In the genomic region with DNA sequence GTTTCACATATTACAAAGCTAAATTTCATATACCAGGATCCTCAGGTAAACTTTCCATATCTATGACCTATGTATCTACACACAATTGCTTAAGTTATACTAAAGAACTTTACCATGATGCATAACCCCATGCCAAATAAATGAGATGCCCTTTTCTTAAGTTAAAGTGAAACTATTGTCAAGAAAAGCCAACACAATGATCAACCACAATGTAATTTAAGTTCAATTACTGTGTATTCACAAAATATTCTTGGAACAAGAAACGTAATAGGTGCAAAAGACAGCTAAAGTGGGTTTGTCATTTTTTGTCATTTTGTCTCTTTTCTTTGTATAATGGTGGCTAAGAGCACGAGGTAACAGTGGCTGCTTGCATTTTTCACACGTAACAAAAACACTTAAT, we compare ENCODE assay signal across 1 cellular context.
TF ChIP-seq lines count a peak whose summit lies in the region.

No MANE protein-coding gene starts in this region.

TF ChIP-seq in GM12878, 131 proteins besides CTCF, POLR2A, EP300 and RAD21:
- TF ChIP-seq TCF12 (IDR thresholded peaks at IDR 0.05; ENCODE audit: low read depth, low read length): no peak
- no peak for TF ChIP-seq YBX1 (IDR thresholded peaks at IDR 0.05)
